ENCODE assay signal across 12 cellular contexts in the genomic region with DNA sequence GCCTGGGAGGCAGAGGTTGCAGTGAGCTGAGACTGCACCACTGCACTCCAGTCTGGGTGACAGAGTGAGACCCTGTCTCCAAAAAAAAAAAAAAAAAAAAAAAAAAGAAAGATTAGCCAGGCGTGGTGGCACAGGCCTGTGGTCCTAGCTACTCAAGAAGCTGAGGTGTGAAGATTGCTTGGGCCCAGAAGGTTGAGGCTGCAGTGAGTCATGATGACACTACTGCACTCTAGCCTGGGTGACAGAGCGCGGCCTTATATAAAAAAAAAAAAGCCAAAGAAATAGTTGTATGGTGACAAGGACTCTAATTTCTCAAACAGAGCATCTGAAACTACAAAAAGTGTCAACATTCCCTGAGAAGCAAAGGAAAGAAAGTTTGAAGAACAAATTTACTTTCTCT. TPM values are rescaled to one million over a fixed set of nuclear protein-coding genes. Genes with fewer than 3 reads are reported as not detected.
DNase-seq lines count a peak whose midpoint lies in the region; ATAC-seq and TF ChIP-seq lines count a peak whose summit lies in the region.
"Had no signal": no experiment of that assay in that cellular context is flagged by ENCODE, and none has a peak within 500 bp of the region (broad histone marks: within the 10 kb centered on the region; RNA-seq: fewer than 3 reads in every experiment).

No MANE protein-coding gene starts in this region.

- POLR2A ChIA-PET in CD4-positive, alpha-beta memory T cell (lab: Charles Lee; ENCODE audit: partially characterized antibody) = interaction anchor here (0.6 to 5.3 kb wide), 6 partner anchors 9 to 83 kb away, joined by 3 to 39 read pairs (median 4); no protein-coding TSS in a partner anchor
- POLR2A ChIA-PET in activated CD4-positive, alpha-beta memory T cell treated with anti-CD3 and anti-CD28 coated beads, Interleukin-2, amount 10 ng/mL, durations not matched to agents 7 days and 5 days (lab: Charles Lee) = interaction anchor here (1.2 to 10.6 kb wide), 4 partner anchors 13 to 54 kb away, joined by 3 to 118 read pairs (median 8); no protein-coding TSS in a partner anchor

- CTCF ChIA-PET in CD4-positive, alpha-beta memory T cell (lab: Charles Lee; ENCODE audit: partially characterized antibody) = interaction anchor here (0.7 to 1.8 kb wide), 3 partner anchors 10 to 61 kb away, joined by 4 to 5 read pairs (median 5); a partner anchor contains a TSS
- CTCF ChIA-PET in activated CD4-positive, alpha-beta memory T cell treated with anti-CD3 and anti-CD28 coated beads, Interleukin-2, amount 10 ng/mL, durations not matched to agents 7 days and 5 days (lab: Charles Lee) = interaction anchor here (0.9 kb wide), 1 partner anchor 61 kb away, joined by 5 read pairs; no protein-coding TSS in a partner anchor

- peak in 1 of 5 donors; percentile 85 for DNase-seq in CD4-positive, alpha-beta memory T cell
- DNase-seq in HFFc6 (peak; percentile 29), glutamatergic neuron (no peak), heart right ventricle (no peak)
- DNase-seq in activated CD4-positive, alpha-beta memory T cell treated with anti-CD3 and anti-CD28 coated beads, Interleukin-2, amount 10 ng/mL, durations not matched to agents 7 days and 5 days = peak; percentile 64
- DNase-seq: activated CD4-positive, CD25-positive, alpha-beta regulatory T cell treated with anti-CD3 and anti-CD28 coated beads, Interleukin-2, amount 50 U/mL, for 72 hours; NCI-H2029 had no signal

- peaks cover 61% of the 10 kb centered on the region for H3K4me1 ChIP-seq in CD4-positive, alpha-beta memory T cell (ENCODE audit: insufficient read depth, low read length)
- peaks cover 0 to 11% (median 0%) of the 10 kb centered on the region in 9 donors for H3K4me1 ChIP-seq in heart right ventricle

- H3K4me1 Mint-ChIP-seq in CD4-positive, alpha-beta memory T cell = peaks cover 39 to 70% (median 56%) of the 10 kb centered on the region in 4 donors
- H3K4me1 Mint-ChIP-seq in HFFc6 (ENCODE audit: low read depth) (peaks cover 34% of the 10 kb centered on the region), glutamatergic neuron (ENCODE audit: low read depth, unreplicated experiment) (peaks cover 29% of the 10 kb centered on the region)
- peaks cover 66% of the 10 kb centered on the region for H3K4me1 Mint-ChIP-seq in activated CD4-positive, alpha-beta memory T cell treated with anti-CD3 and anti-CD28 coated beads, Interleukin-2, amount 10 ng/mL, durations not matched to agents 7 days and 5 days

- no peaks in the 10 kb centered on the region for H3K9me3 ChIP-seq in CD4-positive, alpha-beta memory T cell (ENCODE audit: control insufficient read depth in 1 of 2, low read length in 2 of 2)
- no peaks in the 10 kb centered on the region for H3K9me3 ChIP-seq in heart right ventricle

- no peaks in the 10 kb centered on the region for H3K9me3 Mint-ChIP-seq in CD4-positive, alpha-beta memory T cell
- H3K9me3 Mint-ChIP-seq in HFFc6 = no peaks in the 10 kb centered on the region
- H3K9me3 Mint-ChIP-seq in activated CD4-positive, alpha-beta memory T cell treated with anti-CD3 and anti-CD28 coated beads, Interleukin-2, amount 10 ng/mL, durations not matched to agents 7 days and 5 days = no peaks in the 10 kb centered on the region
- peaks cover 14% of the 10 kb centered on the region for H3K9me3 Mint-ChIP-seq in glutamatergic neuron (ENCODE audit: unreplicated experiment)

- no peak overlapping the region for H3K4me3 ChIP-seq in CD4-positive, alpha-beta memory T cell (ENCODE audit: low read length in 2 of 2)
- H3K4me3 ChIP-seq in heart right ventricle = no peak overlapping the region
- H3K4me3 ChIP-seq: lung had no signal

- H3K27ac ChIP-seq in CD4-positive, alpha-beta memory T cell (ENCODE audit: low read depth, low read length) = no peak overlapping the region
- H3K27ac ChIP-seq in heart right ventricle = no peak overlapping the region

- peaks cover 13 to 22% of the 10 kb centered on the region in 2 donors for H3K36me3 Mint-ChIP-seq in CD4-positive, alpha-beta memory T cell
- no peaks in the 10 kb centered on the region for H3K36me3 Mint-ChIP-seq in HFFc6 (ENCODE audit: low read depth)
- peaks cover 47% of the 10 kb centered on the region for H3K36me3 Mint-ChIP-seq in activated CD4-positive, alpha-beta memory T cell treated with anti-CD3 and anti-CD28 coated beads, Interleukin-2, amount 10 ng/mL, durations not matched to agents 7 days and 5 days (ENCODE audit: low read depth)
- H3K36me3 Mint-ChIP-seq in glutamatergic neuron (ENCODE audit: unreplicated experiment) = no peaks in the 10 kb centered on the region

- intact Hi-C loops in CD4-positive, alpha-beta memory T cell (cut with micrococcal nuclease) = loop anchor here (5.0 kb wide), 1 partner anchor 47 kb away; a partner anchor contains a TSS
- intact Hi-C loops in heart right ventricle (cut with DNase I) = no loop called here

- H3K27ac Mint-ChIP-seq in CD4-positive, alpha-beta memory T cell = peak overlapping the region; percentile 75 to 95 (median 89)
- H3K27ac Mint-ChIP-seq in HFFc6 = peak overlapping the region; percentile 9; the same call in 1 of the 2 replicates
- peak overlapping the region; percentile 91 for H3K27ac Mint-ChIP-seq in activated CD4-positive, alpha-beta memory T cell treated with anti-CD3 and anti-CD28 coated beads, Interleukin-2, amount 10 ng/mL, durations not matched to agents 7 days and 5 days
- H3K27ac Mint-ChIP-seq in glutamatergic neuron (ENCODE audit: unreplicated experiment) = no peak overlapping the region

- TF ChIP-seq CTCF in HFFc6 (IDR thresholded peaks at IDR 0.05) = no peak
- no peak for TF ChIP-seq CTCF in glutamatergic neuron (IDR thresholded peaks at IDR 0.05; ENCODE audit: partially characterized antibody, unreplicated experiment)
- no peak for TF ChIP-seq CTCF in heart right ventricle (IDR thresholded peaks at IDR 0.05)

- 91 to 96% methylated on average over 3 of the region's 3 CpGs for whole genome bisulfite sequencing in heart right ventricle, 2 donors

- no peaks in the 10 kb centered on the region for H3K27me3 Mint-ChIP-seq in CD4-positive, alpha-beta memory T cell
- H3K27me3 Mint-ChIP-seq in HFFc6 (ENCODE audit: insufficient read depth) (peaks cover 7% of the 10 kb centered on the region), glutamatergic neuron (ENCODE audit: unreplicated experiment) (peaks cover 14% of the 10 kb centered on the region)
- no peaks in the 10 kb centered on the region for H3K27me3 Mint-ChIP-seq in activated CD4-positive, alpha-beta memory T cell treated with anti-CD3 and anti-CD28 coated beads, Interleukin-2, amount 10 ng/mL, durations not matched to agents 7 days and 5 days

- ATAC-seq in heart right ventricle = no peak
- no peak for ATAC-seq in GM19452 (IDR thresholded peaks at IDR 0.05; ENCODE audit: unreplicated experiment)
- ATAC-seq in HG02840 (IDR thresholded peaks at IDR 0.05; ENCODE audit: low FRiP score, unreplicated experiment) = no peak
- no peak for ATAC-seq in HG03520 (IDR thresholded peaks at IDR 0.05; ENCODE audit: unreplicated experiment)

- H3K27me3 ChIP-seq in CD4-positive, alpha-beta memory T cell (ENCODE audit: insufficient read depth, low read length) = no peaks in the 10 kb centered on the region
- peaks cover 4 to 52% (median 40%) of the 10 kb centered on the region in 7 donors for H3K27me3 ChIP-seq in heart right ventricle

- H3K36me3 ChIP-seq in CD4-positive, alpha-beta memory T cell (ENCODE audit: insufficient read depth, low read length) = no peaks in the 10 kb centered on the region
- H3K36me3 ChIP-seq in heart right ventricle = no peaks in the 10 kb centered on the region

- peak overlapping the region; percentile 7 to 88 (median 66) for H3K4me3 Mint-ChIP-seq in CD4-positive, alpha-beta memory T cell
- H3K4me3 Mint-ChIP-seq in HFFc6 (no peak overlapping the region), glutamatergic neuron (ENCODE audit: unreplicated experiment) (peak overlapping the region; percentile 71)
- peak overlapping the region; percentile 73 for H3K4me3 Mint-ChIP-seq in activated CD4-positive, alpha-beta memory T cell treated with anti-CD3 and anti-CD28 coated beads, Interleukin-2, amount 10 ng/mL, durations not matched to agents 7 days and 5 days

RNA-seq across cellular contexts. Expression of a gene that starts 3.4 kb away (rescaled TPM):
- total RNA-seq in CD4-positive, alpha-beta memory T cell = 10 to 100 TPM; 46.5 to 56.3 TPM
- polyA plus RNA-seq in CD4-positive, alpha-beta memory T cell = 10 to 100 TPM in 1 of 2 donors, 1 to 10 TPM in 1; 3.9 to 11.8 TPM
- total RNA-seq in HFFc6 (2021; fragmentation: NEBNext Ultra II Directional; extraction: Animal tissue kit (Norgen Biotek cat#: 25700)) = under 1 TPM in 5 of 6 experiments, not detected in 1; 0.23 to 0.40 (median 0.30) TPM
- total RNA-seq in activated CD4-positive, alpha-beta memory T cell treated with anti-CD3 and anti-CD28 coated beads, Interleukin-2, amount 10 ng/mL, durations not matched to agents 7 days and 5 days = 10 to 100 TPM; 49.0 to 55.6 TPM
- 56.1 TPM for total RNA-seq in glutamatergic neuron (ENCODE audit: unreplicated experiment)
- 1 to 10 TPM in 1 of 10 donors, under 1 TPM in 2, not detected in 7; 0.25 to 1.2 (median 0.36) TPM for total RNA-seq in heart right ventricle
- under 1 TPM; 0.06 to 0.51 TPM for polyA plus RNA-seq in heart right ventricle
- total RNA-seq: cardiac septum had no signal

RNA-seq across cellular contexts. Expression of a gene that starts 12.9 kb away (rescaled TPM):
- total RNA-seq in CD4-positive, alpha-beta memory T cell = 10 to 100 TPM; 70.7 to 72.4 TPM
- 10 to 100 TPM; 27.2 to 37.7 TPM for polyA plus RNA-seq in CD4-positive, alpha-beta memory T cell
- 1 to 10 TPM; 2.6 to 4.2 (median 3.2) TPM for total RNA-seq in HFFc6 (2021; fragmentation: NEBNext Ultra II Directional; extraction: Animal tissue kit (Norgen Biotek cat#: 25700))
- 10 to 100 TPM; 43.2 to 46.2 TPM for total RNA-seq in activated CD4-positive, alpha-beta memory T cell treated with anti-CD3 and anti-CD28 coated beads, Interleukin-2, amount 10 ng/mL, durations not matched to agents 7 days and 5 days
- 364 TPM for total RNA-seq in glutamatergic neuron (ENCODE audit: unreplicated experiment)
- 1 to 10 TPM in 3 of 10 donors, under 1 TPM in 6, not detected in 1; 0.25 to 1.9 (median 0.94) TPM for total RNA-seq in heart right ventricle
- polyA plus RNA-seq in heart right ventricle = 1 to 10 TPM in 1 of 2 donors, under 1 TPM in 1; 0.52 to 1.2 TPM

RNA-seq across cellular contexts. Expression of a gene that starts 28.4 kb away (rescaled TPM):
- 100 to 1,000 TPM; 101 to 105 TPM for total RNA-seq in CD4-positive, alpha-beta memory T cell
- 10 to 100 TPM; 28.4 to 49.7 TPM for polyA plus RNA-seq in CD4-positive, alpha-beta memory T cell
- total RNA-seq in HFFc6 (2021; fragmentation: NEBNext Ultra II Directional; extraction: Animal tissue kit (Norgen Biotek cat#: 25700)) = 10 to 100 TPM; 11.5 to 16.7 (median 13.9) TPM
- 100 to 1,000 TPM; 111 to 112 TPM for total RNA-seq in activated CD4-positive, alpha-beta memory T cell treated with anti-CD3 and anti-CD28 coated beads, Interleukin-2, amount 10 ng/mL, durations not matched to agents 7 days and 5 days
- 204 TPM for total RNA-seq in glutamatergic neuron (ENCODE audit: unreplicated experiment)
- 10 to 100 TPM in 1 of 10 donors, 1 to 10 TPM in 9; 1.4 to 11.8 (median 2.4) TPM for total RNA-seq in heart right ventricle
- 1 to 10 TPM; 1.6 to 2.5 TPM for polyA plus RNA-seq in heart right ventricle

RNA-seq across cellular contexts. Expression of a gene that starts 48.4 kb away (rescaled TPM):
- 100 to 1,000 TPM; 137 to 139 TPM for total RNA-seq in CD4-positive, alpha-beta memory T cell
- 10 to 100 TPM; 21.3 to 54.7 TPM for polyA plus RNA-seq in CD4-positive, alpha-beta memory T cell
- 10 to 100 TPM; 56.5 to 76.3 (median 61.3) TPM for total RNA-seq in HFFc6 (2021; fragmentation: NEBNext Ultra II Directional; extraction: Animal tissue kit (Norgen Biotek cat#: 25700))
- total RNA-seq in activated CD4-positive, alpha-beta memory T cell treated with anti-CD3 and anti-CD28 coated beads, Interleukin-2, amount 10 ng/mL, durations not matched to agents 7 days and 5 days = 100 to 1,000 TPM; 102 to 107 TPM
- total RNA-seq in glutamatergic neuron (ENCODE audit: unreplicated experiment) = 92.7 TPM
- 10 to 100 TPM; 12.3 to 28.2 (median 18.4) TPM for total RNA-seq in heart right ventricle
- 10 to 100 TPM; 23.2 to 34.5 TPM for polyA plus RNA-seq in heart right ventricle

RNA-seq across cellular contexts. Expression of a gene that starts 53.6 kb away (rescaled TPM):
- total RNA-seq in CD4-positive, alpha-beta memory T cell = 100 to 1,000 TPM; 152 to 156 TPM
- polyA plus RNA-seq in CD4-positive, alpha-beta memory T cell = 100 to 1,000 TPM in 1 of 2 donors, 10 to 100 TPM in 1; 97.3 to 113 TPM
- 1 to 10 TPM; 6.8 to 8.5 (median 7.2) TPM for total RNA-seq in HFFc6 (2021; fragmentation: NEBNext Ultra II Directional; extraction: Animal tissue kit (Norgen Biotek cat#: 25700))
- 100 to 1,000 TPM; 105 to 108 TPM for total RNA-seq in activated CD4-positive, alpha-beta memory T cell treated with anti-CD3 and anti-CD28 coated beads, Interleukin-2, amount 10 ng/mL, durations not matched to agents 7 days and 5 days
- total RNA-seq in glutamatergic neuron (ENCODE audit: unreplicated experiment) (8.0 TPM), heart right ventricle (1 to 10 TPM; 2.5 to 5.7 (median 3.8) TPM)
- polyA plus RNA-seq in heart right ventricle = 1 to 10 TPM; 3.1 to 6.9 TPM

Comparison
In these comparisons a context has a peak if more than half of its experiments do, and no peak if none do; other contexts are left out.
1. DNase-seq: peak in HFFc6 (single experiment) and activated CD4-positive, alpha-beta memory T cell treated with anti-CD3 and anti-CD28 coated beads, Interleukin-2, amount 10 ng/mL, durations not matched to agents 7 days and 5 days (single experiment); none in glutamatergic neuron (single experiment) and heart right ventricle (0 of 2).
2. RNA of a gene that starts 3.4 kb away (total RNA-seq): 46.5 to 56.3 TPM in CD4-positive, alpha-beta memory T cell, 56.1 TPM in glutamatergic neuron (single experiment) and 49.0 to 55.6 TPM in activated CD4-positive, alpha-beta memory T cell treated with anti-CD3 and anti-CD28 coated beads, Interleukin-2, amount 10 ng/mL, durations not matched to agents 7 days and 5 days; 0.23 to 0.40 TPM in HFFc6 and 0.25 to 1.2 TPM in heart right ventricle; every median in the first group is over 10 times any median in the second.
3. RNA of a gene that starts 12.9 kb away (total RNA-seq): 364 TPM in glutamatergic neuron (single experiment), 70.7 to 72.4 TPM in CD4-positive, alpha-beta memory T cell and 43.2 to 46.2 TPM in activated CD4-positive, alpha-beta memory T cell treated with anti-CD3 and anti-CD28 coated beads, Interleukin-2, amount 10 ng/mL, durations not matched to agents 7 days and 5 days; 2.6 to 4.2 TPM in HFFc6 and 0.25 to 1.9 TPM in heart right ventricle; every median in the first group is over 4 times any median in the second.
4. RNA of a gene that starts 28.4 kb away (total RNA-seq): 204 TPM in glutamatergic neuron (single experiment), 111 to 112 TPM in activated CD4-positive, alpha-beta memory T cell treated with anti-CD3 and anti-CD28 coated beads, Interleukin-2, amount 10 ng/mL, durations not matched to agents 7 days and 5 days and 101 to 105 TPM in CD4-positive, alpha-beta memory T cell; 11.5 to 16.7 TPM in HFFc6 and 1.4 to 11.8 TPM in heart right ventricle; every median in the first group is over 4 times any median in the second.